In genomic region chr18:59229191-59229590, GRCh38 we compare ENCODE assay signal across 3 cellular contexts.
TF ChIP-seq lines count a peak whose summit lies in the region.

No MANE protein-coding gene starts in this region.

TF ChIP-seq in SK-N-SH, 30 proteins besides CTCF, POLR2A, EP300 and RAD21:
- TF ChIP-seq TCF12 (IDR thresholded peaks at IDR 0.05) (no peak), EZH2phosphoT487 (IDR thresholded peaks at IDR 0.05; ENCODE audit: borderline replicate concordance, low read depth) (no peak), YY1 (IDR thresholded peaks at IDR 0.05; ENCODE audit: low read depth) (no peak), RCOR1 (IDR thresholded peaks at IDR 0.05; ENCODE audit: low read length) (no peak), POLR2AphosphoS5 (IDR thresholded peaks at IDR 0.05; ENCODE audit: low read depth, low read length) (no peak), RFX5 (IDR thresholded peaks at IDR 0.05; ENCODE audit: low read length) (no peak), RXRA (IDR thresholded peaks at IDR 0.05; ENCODE audit: borderline replicate concordance, low read depth) (no peak), MEF2A (IDR thresholded peaks at IDR 0.05; ENCODE audit: borderline replicate concordance, low read depth) (no peak), NRF1 (IDR thresholded peaks at IDR 0.05; ENCODE audit: low read depth, low read length) (no peak), TAF1 (IDR thresholded peaks at IDR 0.05; ENCODE audit: borderline replicate concordance, low read depth, low read length) (no peak), FOXM1 (IDR thresholded peaks at IDR 0.05; ENCODE audit: low read depth) (no peak), GABPA (IDR thresholded peaks at IDR 0.05; ENCODE audit: low read depth) (no peak), GATA2 (CRISPR knock-in tag; IDR thresholded peaks at IDR 0.05) (no peak), FOSL2 (IDR thresholded peaks at IDR 0.05; ENCODE audit: borderline replicate concordance, low read depth) (no peak), NFIC (IDR thresholded peaks at IDR 0.05; ENCODE audit: borderline replicate concordance) (no peak), SIN3A (IDR thresholded peaks at IDR 0.05; ENCODE audit: borderline replicate concordance, low read depth, low read length) (no peak), MXI1 (IDR thresholded peaks at IDR 0.05; ENCODE audit: low read depth, low read length) (no peak), FOXJ3 (CRISPR knock-in tag; IDR thresholded peaks at IDR 0.05) (no peak), ELF1 (IDR thresholded peaks at IDR 0.05) (no peak)

TF ChIP-seq in SK-N-SH treated with all-trans-retinoic acid at 6 μM for 48 hours, 23 proteins besides CTCF, POLR2A, EP300 and RAD21:
- TF ChIP-seq OSR1 (CRISPR knock-in tag; IDR thresholded peaks at IDR 0.05), result no peak
- no peak for TF ChIP-seq ZC3H10 (CRISPR knock-in tag; IDR thresholded peaks at IDR 0.05)
- TF ChIP-seq ZNF8 (CRISPR knock-in tag; IDR thresholded peaks at IDR 0.05), result no peak
- TF ChIP-seq GLIS3 (CRISPR knock-in tag; IDR thresholded peaks at IDR 0.05), result no peak
- TF ChIP-seq TSHZ2 (CRISPR knock-in tag; IDR thresholded peaks at IDR 0.05), result no peak
- TF ChIP-seq PPARA (CRISPR knock-in tag; IDR thresholded peaks at IDR 0.05; ENCODE audit: borderline replicate concordance), result no peak
- no peak for TF ChIP-seq SNAI2 (CRISPR knock-in tag; IDR thresholded peaks at IDR 0.05)
- no peak for TF ChIP-seq RARB (CRISPR knock-in tag; IDR thresholded peaks at IDR 0.05)
- no peak for TF ChIP-seq TOX (CRISPR knock-in tag; IDR thresholded peaks at IDR 0.05; ENCODE audit: borderline replicate concordance)

TF ChIP-seq in HepG2, 621 proteins besides CTCF, POLR2A, EP300 and RAD21:
- TF ChIP-seq ZBTB3 (CRISPR knock-in tag; IDR thresholded peaks at IDR 0.05; ENCODE audit: borderline replicate concordance, low read depth) (no peak), SRSF9 (IDR thresholded peaks at IDR 0.05; ENCODE audit: borderline replicate concordance, insufficient read depth, low read depth, low read length, poor library complexity, severe bottlenecking) (no peak), ZNF550 (CRISPR knock-in tag; IDR thresholded peaks at IDR 0.05; ENCODE audit: borderline replicate concordance) (no peak), TFDP1 (CRISPR knock-in tag; IDR thresholded peaks at IDR 0.05; ENCODE audit: borderline replicate concordance) (no peak), MTF2 (CRISPR knock-in tag; IDR thresholded peaks at IDR 0.05; ENCODE audit: borderline replicate concordance) (no peak), SETDB1 (CRISPR knock-in tag; IDR thresholded peaks at IDR 0.05; ENCODE audit: borderline replicate concordance) (no peak), AFF4 (CRISPR knock-in tag; IDR thresholded peaks at IDR 0.05) (no peak), TERF1 (CRISPR knock-in tag; IDR thresholded peaks at IDR 0.05) (no peak), ZNF20 (CRISPR knock-in tag; IDR thresholded peaks at IDR 0.05) (no peak), RCOR2 (CRISPR knock-in tag; IDR thresholded peaks at IDR 0.05) (no peak), RFX1 (IDR thresholded peaks at IDR 0.05) (no peak)
